In the genomic region with DNA sequence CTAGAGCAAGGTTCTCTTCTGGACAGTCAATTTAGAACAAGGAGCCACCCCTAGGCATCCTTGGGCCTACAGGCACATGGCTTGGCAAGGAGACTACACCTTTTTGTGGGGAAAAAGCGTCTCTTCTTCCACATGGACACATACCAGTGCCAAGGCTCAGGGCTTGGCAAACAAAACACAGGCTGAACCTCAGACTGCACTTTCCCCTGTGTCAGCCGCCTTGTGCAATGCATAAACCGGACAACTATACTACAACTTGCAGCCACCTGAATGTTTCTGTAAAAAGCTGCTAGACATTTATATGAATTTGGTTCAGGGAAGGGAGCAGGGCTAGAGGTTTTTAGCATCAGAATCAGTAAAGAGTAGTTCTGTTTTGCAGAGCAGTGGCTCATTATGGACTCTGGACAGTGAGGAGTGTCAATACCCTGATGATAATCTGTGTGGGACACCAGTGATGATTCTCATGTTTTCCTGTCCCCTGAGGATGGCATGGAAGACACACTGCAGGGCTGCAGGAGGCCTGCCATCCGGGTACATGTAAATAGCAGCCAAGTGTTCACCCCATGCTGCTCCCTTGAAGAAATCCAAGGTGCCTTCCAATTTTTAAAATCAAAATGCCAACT, we compare ENCODE assay signal across 24 cellular contexts.
"Had no signal": no experiment of that assay in that cellular context is flagged by ENCODE, and none has a peak within 500 bp of the region (broad histone marks: within the 10 kb centered on the region; RNA-seq: fewer than 3 reads in every experiment).

No MANE protein-coding gene starts in this region.

- H3K4me3 Mint-ChIP-seq: dendritic cell treated with granulocyte-macrophage colony-stimulating factor and Interleukin-4, amounts not matched to agents 40 ng/mL and 50 ng/mL, for 4 days; effector memory CD8-positive, alpha-beta T cell; endodermal cell; mesothelial cell of epicardium; naive B cell had no signal

- H3K27ac ChIP-seq: colonic mucosa, epithelial cell of prostate, foreskin keratinocyte, gastroesophageal sphincter, heart left ventricle, hepatocyte, left ventricle myocardium inferior, lower lobe of right lung had no signal

- H3K27ac Mint-ChIP-seq: dendritic cell treated with granulocyte-macrophage colony-stimulating factor and Interleukin-4, amounts not matched to agents 40 ng/mL and 50 ng/mL, for 4 days; effector memory CD8-positive, alpha-beta T cell; endodermal cell; mesothelial cell of epicardium; naive B cell had no signal

- H2AFZ ChIP-seq: hepatocyte had no signal

- H3K4me2 ChIP-seq: hepatocyte had no signal

- ATAC-seq: effector memory CD8-positive, alpha-beta T cell; esophagus mucosa; foreskin keratinocyte; gastroesophageal sphincter; heart left ventricle; left cardiac atrium; lower lobe of right lung; mucosa of descending colon had no signal

- H3K27me3 Mint-ChIP-seq: effector memory CD8-positive, alpha-beta T cell had no signal

- H3K4me1 ChIP-seq: colonic mucosa, foreskin keratinocyte, gastroesophageal sphincter, heart left ventricle, left ventricle myocardium inferior, lower lobe of right lung had no signal

- H3K79me2 ChIP-seq: hepatocyte had no signal

- H3K9me3 ChIP-seq: colonic mucosa had no signal

- H3K27me3 ChIP-seq: colonic mucosa, foreskin keratinocyte, heart left ventricle, hepatocyte had no signal

- FAIRE-seq: endometrium, frontal cortex, islet of Langerhans, keratinocyte had no signal

- H3K4me3 ChIP-seq: colonic mucosa, gastroesophageal sphincter, heart left ventricle, hepatocyte, left ventricle myocardium inferior, lower lobe of right lung, mucosa of descending colon had no signal

- H3K36me3 ChIP-seq: colonic mucosa, gastroesophageal sphincter, heart left ventricle, left ventricle myocardium inferior, lower lobe of right lung had no signal

- DNase-seq: colonic mucosa; cortex of kidney; effector CD8-positive, alpha-beta T cell; effector memory CD8-positive, alpha-beta T cell; endodermal cell; erythroblast; foreskin keratinocyte; heart left ventricle; left cardiac atrium; left ventricle myocardium inferior; lower lobe of right lung; mesenchymal stem cell; mucosa of descending colon; naive B cell had no signal

- H3K4me1 Mint-ChIP-seq: endodermal cell, naive B cell had no signal
